8 cellular contexts compared by ENCODE assay signal in genomic region chr11:64846998-64847666, GRCh38. TPM values are rescaled to one million over a fixed set of nuclear protein-coding genes. Genes with fewer than 3 reads are reported as not detected.
DNase-seq lines count a peak whose midpoint lies in the region; ATAC-seq, FAIRE-seq and TF ChIP-seq lines count a peak whose summit lies in the region.

No MANE protein-coding gene starts in this region.

- H3K9me3 ChIP-seq in iPS-18a (ENCODE audit: control insufficient read depth, low read depth, low read length) = no peaks in the 10 kb centered on the region

- H3K4me1 ChIP-seq in iPS-18a (ENCODE audit: control insufficient read depth, low read depth, low read length) = peaks cover 11% of the 10 kb centered on the region

- H3K4me3 ChIP-seq in iPS-18a (ENCODE audit: low read length) = no peak overlapping the region

- H3K27ac ChIP-seq in VCaP (peak overlapping the region; percentile 88), iPS-18a (ENCODE audit: low read length) (peak overlapping the region; percentile 39)

- peaks cover 23% of the 10 kb centered on the region for H3K4me1 Mint-ChIP-seq in brain

- no peaks in the 10 kb centered on the region for H3K36me3 ChIP-seq in iPS-18a (ENCODE audit: control insufficient read depth, low read depth, low read length)

- TF ChIP-seq CTCF in VCaP (conservative IDR thresholded peaks at IDR 0.05) = peak; percentile 100
- peak; percentile 97 to 98 for TF ChIP-seq CTCF in brain (conservative IDR thresholded peaks at IDR 0.05)

- TF ChIP-seq POLR2A in H54 (IDR thresholded peaks at IDR 0.05; ENCODE audit: low read depth, low read length) = no peak

- no peaks in the 10 kb centered on the region for H3K9me3 Mint-ChIP-seq in brain

- peaks cover 37% of the 10 kb centered on the region for H3K27me3 Mint-ChIP-seq in brain

- no peak for ATAC-seq in GM18907 (IDR thresholded peaks at IDR 0.05; ENCODE audit: unreplicated experiment)

- no peak for FAIRE-seq in H54 (lab: Jason Lieb, UNC)

- H3K9ac ChIP-seq in iPS-18a (ENCODE audit: low read length) = no peak overlapping the region

- H3K36me3 Mint-ChIP-seq in brain = no peaks in the 10 kb centered on the region

- DNase-seq in AG08396 (ENCODE audit: low spot score) = peak; percentile 94
- peak; percentile 96 for DNase-seq in H54 (ENCODE audit: insufficient read length, low spot score)
- DNase-seq in NCI-H2196 treated with DMSO at 0.1 percent for 48 hours (lab: John Stamatoyannopoulos, UW; ENCODE audit: unreplicated experiment) = peak; percentile 92
- peak; percentile 74 for DNase-seq in smooth muscle cell of the brain vasculature (ENCODE audit: low read depth, low spot score)

- no peak overlapping the region for H3K4me3 Mint-ChIP-seq in brain

- no peaks in the 10 kb centered on the region for H3K27me3 ChIP-seq in iPS-18a (ENCODE audit: control insufficient read depth, insufficient read depth, low read length)

- H3K27ac Mint-ChIP-seq in brain = peak overlapping the region in 2 of 5 experiments; percentile 38 to 83

RNA-seq across cellular contexts. Expression of gene CDC42BPG, which starts 2.7 kb away (rescaled TPM):
- polyA plus RNA-seq in brain (ENCODE audit: insufficient read depth, low read depth, low replicate concordance) = 9.5 TPM

RNA-seq across cellular contexts. Expression of gene EHD1, which starts 31.3 kb away (rescaled TPM):
- polyA plus RNA-seq in brain (ENCODE audit: insufficient read depth, low read depth, low replicate concordance) = 43.9 TPM

RNA-seq across cellular contexts. Expression of gene MEN1, which starts 36.8 kb away (rescaled TPM):
- 59.7 TPM for polyA plus RNA-seq in brain (ENCODE audit: insufficient read depth, low read depth, low replicate concordance)

RNA-seq across cellular contexts. Expression of gene MAP4K2, which starts 44.1 kb away (rescaled TPM):
- polyA plus RNA-seq in brain (ENCODE audit: insufficient read depth, low read depth, low replicate concordance) = 18.6 TPM
